Comparison of ENCODE assay signal across 13 cellular contexts in the genomic region with DNA sequence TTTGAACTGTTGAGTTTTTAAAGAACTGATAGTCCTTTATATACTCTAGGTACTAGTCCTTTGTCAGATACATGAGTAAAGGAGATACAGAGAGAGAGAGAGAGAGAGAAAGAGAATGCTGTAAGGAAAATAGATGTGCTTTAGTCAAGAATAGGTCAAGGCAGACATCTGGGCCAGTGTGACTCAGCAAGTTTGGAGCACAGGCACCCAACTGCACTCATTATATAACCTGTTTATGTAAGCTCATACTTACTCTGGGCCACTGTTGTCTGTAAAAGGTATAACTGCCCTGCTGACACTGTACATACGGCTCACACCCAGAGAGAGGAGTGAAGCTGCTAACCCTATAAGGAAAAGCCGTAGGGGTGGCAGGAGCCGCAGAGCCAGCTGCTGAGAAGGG. TPM values are rescaled to one million over a fixed set of nuclear protein-coding genes. Genes with fewer than 3 reads are reported as not detected.
DNase-seq lines count a peak whose midpoint lies in the region; ATAC-seq, FAIRE-seq and TF ChIP-seq lines count a peak whose summit lies in the region.
"Had no signal": no experiment of that assay in that cellular context is flagged by ENCODE, and none has a peak within 500 bp of the region (broad histone marks: within the 10 kb centered on the region; RNA-seq: fewer than 3 reads in every experiment).

No MANE protein-coding gene starts in this region.

- H3K4me2 ChIP-seq in A549 (no peak overlapping the region), PC-9 (no peak overlapping the region)

- TF ChIP-seq RAD21 in A549 (conservative IDR thresholded peaks at IDR 0.05 in 1 of 2, IDR thresholded peaks at IDR 0.05 in 1 of 2) = no peak

- no TSS peak for BruUV-seq in PC-9 (replicated peaks; lab: Mats Ljungman, UMichigan)

- TF ChIP-seq CTCF in A549 (IDR thresholded peaks at IDR 0.05) (no peak), PC-9 (conservative IDR thresholded peaks at IDR 0.05) (no peak), fibroblast of mammary gland (conservative IDR thresholded peaks at IDR 0.05; ENCODE audit: control insufficient read depth, insufficient read depth, low read depth, low read length) (no peak)

- no peaks in the 10 kb centered on the region for H3K79me2 ChIP-seq in PC-9 (ENCODE audit: low read depth)

- DNase-seq in A549 (ENCODE audit: low read depth in 1 of 2, low spot score in 1 of 2) (peak in 1 of 2 experiments; percentile 33), GM04504 (ENCODE audit: low read depth) (peak; percentile 33), PC-9 (no peak), fibroblast of mammary gland (ENCODE audit: low read depth) (peak; percentile 71)
- no peak for DNase-seq in activated CD4-positive, alpha-beta T cell treated with anti-CD3 and anti-CD28 coated beads for 4 hours
- DNase-seq: effector CD4-positive, alpha-beta T cell; NCI-H1436 treated with DMSO at 0.1 percent for 48 hours; T-helper 9 cell had no signal

- FAIRE-seq in A549 (lab: Jason Lieb, UNC) = no peak

- intact Hi-C loops in PC-9 (cut with micrococcal nuclease; ENCODE audit: unreplicated experiment) = no loop called here

- peak overlapping the region; percentile 57 for H2AFZ ChIP-seq in PC-9

- H4K20me1 ChIP-seq in PC-9 (ENCODE audit: insufficient read depth) = no peaks in the 10 kb centered on the region

- CTCF ChIA-PET in A549 (lab: Yijun Ruan, JAX) = interaction anchor here (0.8 kb wide), 1 partner anchor 23 kb away, joined by 3 read pairs; no protein-coding TSS in a partner anchor
- CTCF ChIA-PET in PC-9 (lab: Charles Lee) = no interaction called here

- POLR2A ChIA-PET in A549 (lab: Yijun Ruan, JAX) (no interaction called here), PC-9 (lab: Charles Lee; ENCODE audit: unreplicated experiment) (no interaction called here)

- WGBS in A549 (ENCODE audit: missing lambda C conversion rate) = 91% methylated on average over 3 of the region's 3 CpGs

- no peak for TF ChIP-seq EP300 in A549 (IDR thresholded peaks at IDR 0.05)

- H3K9me3 ChIP-seq in A549 (no peaks in the 10 kb centered on the region), PC-9 (ENCODE audit: insufficient read depth, low read depth) (no peaks in the 10 kb centered on the region; the same call in 1 of the 2 replicates)
- H3K9me3 ChIP-seq: ascending aorta had no signal

- no peaks in the 10 kb centered on the region for H3K4me1 ChIP-seq in A549
- H3K4me1 ChIP-seq in PC-9 (replicated peaks; ENCODE audit: insufficient read depth) = peaks cover 17% of the 10 kb centered on the region
- H3K4me1 ChIP-seq: ascending aorta had no signal

- H3K4me3 ChIP-seq in A549 (no peak overlapping the region), PC-9 (no peak overlapping the region), fibroblast of mammary gland (ENCODE audit: control insufficient read depth, low read depth, low read length) (no peak overlapping the region)
- H3K4me3 ChIP-seq: ascending aorta had no signal

- ATAC-seq in A549 (no peak; a peak in 1 of 6 replicates), HG02973 (IDR thresholded peaks at IDR 0.05; ENCODE audit: unreplicated experiment) (no peak), GM18502 (IDR thresholded peaks at IDR 0.05; ENCODE audit: poor library complexity, unreplicated experiment) (no peak), GM19035 (IDR thresholded peaks at IDR 0.05; ENCODE audit: unreplicated experiment) (no peak)
- ATAC-seq: Right ventricle myocardium inferior had no signal

- H3K27ac ChIP-seq in A549 (peak overlapping the region; percentile 50 to 74), PC-9 (peak overlapping the region; percentile 44)
- H3K27ac ChIP-seq: ascending aorta had no signal

- no peaks in the 10 kb centered on the region for H3K36me3 ChIP-seq in PC-9 (ENCODE audit: low read depth)
- H3K36me3 ChIP-seq: ascending aorta had no signal

- H3K27me3 ChIP-seq in PC-9 (ENCODE audit: insufficient read depth, low read depth) = no peaks in the 10 kb centered on the region
- H3K27me3 ChIP-seq: ascending aorta had no signal

- H3K9me2 ChIP-seq in PC-9 (ENCODE audit: insufficient read depth) = no peaks in the 10 kb centered on the region

- no peaks in the 10 kb centered on the region for H3F3A ChIP-seq in PC-9 (ENCODE audit: insufficient read depth, low read depth)

- TF ChIP-seq POLR2A in A549 (IDR thresholded peaks at IDR 0.05; ENCODE audit: low read length) = no peak

TF ChIP-seq in A549, 52 proteins besides CTCF, POLR2A, EP300 and RAD21:
- TF ChIP-seq, protein P1, sequence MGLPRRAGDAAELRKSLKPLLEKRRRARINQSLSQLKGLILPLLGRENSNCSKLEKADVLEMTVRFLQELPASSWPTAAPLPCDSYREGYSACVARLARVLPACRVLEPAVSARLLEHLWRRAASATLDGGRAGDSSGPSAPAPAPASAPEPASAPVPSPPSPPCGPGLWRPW (IDR thresholded peaks at IDR 0.05) = no peak
- TF ChIP-seq FOXS1 (CRISPR knock-in tag; IDR thresholded peaks at IDR 0.05) (no peak), MAZ (IDR thresholded peaks at IDR 0.05; ENCODE audit: borderline replicate concordance, low read depth, low read length) (no peak), HOXB5 (CRISPR knock-in tag; IDR thresholded peaks at IDR 0.05) (no peak), HDAC2 (IDR thresholded peaks at IDR 0.05) (no peak), CBX8 (IDR thresholded peaks at IDR 0.05) (no peak), MAFK (IDR thresholded peaks at IDR 0.05; ENCODE audit: partially characterized antibody) (peak; percentile 77), SREBF2 (IDR thresholded peaks at IDR 0.05) (no peak), NFE2L2 (conservative IDR thresholded peaks at IDR 0.05; ENCODE audit: low read length) (peak; percentile 59; the same call in 1 of the 2 replicates), TP53 (CRISPR knock-in tag; IDR thresholded peaks at IDR 0.05) (no peak), JUNB (IDR thresholded peaks at IDR 0.05) (no peak), GATA3 (IDR thresholded peaks at IDR 0.05; ENCODE audit: borderline replicate concordance) (no peak), KDM5A (IDR thresholded peaks at IDR 0.05) (no peak), CEBPB (IDR thresholded peaks at IDR 0.05) (no peak)
- TF ChIP-seq, protein P2, sequence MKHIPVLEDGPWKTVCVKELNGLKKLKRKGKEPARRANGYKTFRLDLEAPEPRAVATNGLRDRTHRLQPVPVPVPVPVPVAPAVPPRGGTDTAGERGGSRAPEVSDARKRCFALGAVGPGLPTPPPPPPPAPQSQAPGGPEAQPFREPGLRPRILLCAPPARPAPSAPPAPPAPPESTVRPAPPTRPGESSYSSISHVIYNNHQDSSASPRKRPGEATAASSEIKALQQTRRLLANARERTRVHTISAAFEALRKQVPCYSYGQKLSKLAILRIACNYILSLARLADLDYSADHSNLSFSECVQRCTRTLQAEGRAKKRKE (CRISPR knock-in tag; IDR thresholded peaks at IDR 0.05; ENCODE audit: low read depth) = no peak
- TF ChIP-seq, protein P3, sequence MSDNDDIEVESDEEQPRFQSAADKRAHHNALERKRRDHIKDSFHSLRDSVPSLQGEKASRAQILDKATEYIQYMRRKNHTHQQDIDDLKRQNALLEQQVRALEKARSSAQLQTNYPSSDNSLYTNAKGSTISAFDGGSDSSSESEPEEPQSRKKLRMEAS (IDR thresholded peaks at IDR 0.05) = no peak

RNA-seq across cellular contexts. Expression of a gene that starts 32.2 kb away (rescaled TPM):
- polyA plus RNA-seq in A549 (2011; rRNA removed) = 34.1 and 43.5 TPM in 2 replicates
- 9.7 and 10.1 TPM in 2 replicates for polyA plus RNA-seq in A549 (2012; cell fraction: cytosol; rRNA removed)
- 5.2 and 10.0 TPM in 2 replicates for polyA plus RNA-seq in A549 (2012; cell fraction: nucleus; rRNA removed)
- 16.5 to 18.4 TPM (median 17.5 TPM) in 3 replicates for polyA plus RNA-seq in A549 (2017; fragmentation: RNase III; extraction: RNeasy Plus Mini Kit Qiagen cat#74134 plus additional on column Dnase treatment)
- polyA minus RNA-seq in A549 (2011; rRNA and poly(A)+ RNA removed) = 29.7 and 31.0 TPM in 2 replicates
- total RNA-seq in PC-9 (2021) = 105 and 133 TPM in 2 replicates

Comparison
In these comparisons a context has a peak if more than half of its experiments do, and no peak if none do; other contexts are left out.
1. DNase-seq: peak in GM04504 (single experiment) and fibroblast of mammary gland (single experiment); none in PC-9 (0 of 2) and activated CD4-positive, alpha-beta T cell treated with anti-CD3 and anti-CD28 coated beads for 4 hours (0 of 2).